In the genomic region with DNA sequence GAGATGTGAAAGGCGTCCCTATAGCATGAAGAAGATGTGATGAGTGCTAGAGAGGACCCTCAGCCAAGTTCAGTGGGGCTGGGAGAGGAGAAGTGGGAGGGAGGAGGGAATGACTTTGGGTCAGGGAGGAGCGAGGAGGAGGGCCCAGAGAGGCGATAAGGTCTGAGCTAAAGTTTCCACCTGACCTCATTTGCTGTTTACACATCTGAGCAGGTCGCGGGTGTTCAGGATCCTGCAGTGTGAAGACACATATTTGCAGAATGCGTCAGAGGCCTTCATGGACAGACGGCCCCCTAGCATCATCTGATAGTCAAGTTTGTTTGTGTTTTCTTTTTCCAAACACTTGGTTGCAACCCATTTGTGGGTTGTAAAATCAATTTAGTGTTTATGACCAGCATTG, we compare ENCODE assay signal across 16 cellular contexts. TPM values are rescaled to one million over a fixed set of nuclear protein-coding genes. Genes with fewer than 3 reads are reported as not detected.
DNase-seq lines count a peak whose midpoint lies in the region; ATAC-seq and TF ChIP-seq lines count a peak whose summit lies in the region.
"Had no signal": no experiment of that assay in that cellular context is flagged by ENCODE, and none has a peak within 500 bp of the region (broad histone marks: within the 10 kb centered on the region; RNA-seq: fewer than 3 reads in every experiment).

No MANE protein-coding gene starts in this region.

- no peak overlapping the region for H3K9ac ChIP-seq in HCT116 (ENCODE audit: low read length)

- intact Hi-C loops in HCT116 (cut with micrococcal nuclease): no loop called here
- intact Hi-C loops in stomach (cut with DNase I; ENCODE audit: low total_unique reads): no loop called here
- intact Hi-C loops in spleen (cut with DNase I; ENCODE audit: low total_unique reads): no loop called here

- 24 to 53% (median 28%) methylated on average over 7 of the region's 7 CpGs for WGBS in stomach, 5 donors
- WGBS in spleen, 5 donors: 81 to 88% (median 86%) methylated on average over 7 of the region's 7 CpGs

- no TSS peak for BruUV-seq in HCT116 (replicated peaks; lab: Mats Ljungman, UMichigan)

- no peaks in the 10 kb centered on the region for H3K9me2 ChIP-seq in HCT116 (ENCODE audit: insufficient read depth)

- H3K36me3 ChIP-seq in HCT116 (ENCODE audit: control insufficient read depth in 1 of 2, insufficient read depth in 2 of 2, low read length in 2 of 2) (no peaks in the 10 kb centered on the region), stomach (no peaks in the 10 kb centered on the region), spleen (no peaks in the 10 kb centered on the region)

- TF ChIP-seq POLR2A in HCT116 (IDR thresholded peaks at IDR 0.05; ENCODE audit: borderline replicate concordance, extremely low read depth, insufficient read depth, insufficient read length) (no peak), stomach (IDR thresholded peaks at IDR 0.05) (no peak), spleen (IDR thresholded peaks at IDR 0.05) (no peak)

- TF ChIP-seq RAD21 in HCT116 (IDR thresholded peaks at IDR 0.05; ENCODE audit: low read depth): no peak

- CTCF ChIA-PET in HCT116 (lab: Charles Lee): no interaction called here

- H3K4me3 ChIP-seq in HCT116 (replicated peaks in 1 of 2; ENCODE audit: low read depth in 1 of 2, low read length in 2 of 2) (no peak overlapping the region), stomach (no peak overlapping the region), spleen (no peak overlapping the region)

- H4K20me1 ChIP-seq in HCT116 (ENCODE audit: insufficient read depth): no peaks in the 10 kb centered on the region

- no peaks in the 10 kb centered on the region for H3K79me2 ChIP-seq in HCT116 (ENCODE audit: insufficient read depth, low read length)

- TF ChIP-seq CTCF in HCT116 (IDR thresholded peaks at IDR 0.05 in 2 of 3, conservative IDR thresholded peaks at IDR 0.05 in 1 of 3; ENCODE audit: borderline replicate concordance in 1 of 3, insufficient read depth in 1 of 3, low read depth in 2 of 3, low read length in 2 of 3) (no peak), stomach (IDR thresholded peaks at IDR 0.05) (no peak), spleen (IDR thresholded peaks at IDR 0.05 in 8 of 11, conservative IDR thresholded peaks at IDR 0.05 in 3 of 11) (no peak)

- no peaks in the 10 kb centered on the region for H3K9me3 ChIP-seq in HCT116 (ENCODE audit: control insufficient read depth in 1 of 2, insufficient read depth in 1 of 2, low read depth in 1 of 2, low read length in 2 of 2)
- no peaks in the 10 kb centered on the region for H3K9me3 ChIP-seq in stomach
- H3K9me3 ChIP-seq in spleen: no peaks in the 10 kb centered on the region

- TF ChIP-seq EP300 in stomach (IDR thresholded peaks at IDR 0.05): no peak

- H2AFZ ChIP-seq in HCT116 (ENCODE audit: low read depth, low read length, poor library complexity, severe bottlenecking): peak overlapping the region; percentile 16

- H3K27me3 ChIP-seq in HCT116 (ENCODE audit: insufficient read depth, low read length): no peaks in the 10 kb centered on the region; the same call in 1 of the 2 replicates
- no peaks in the 10 kb centered on the region for H3K27me3 ChIP-seq in stomach
- peaks cover 0 to 13% (median 0%) of the 10 kb centered on the region in 7 donors for H3K27me3 ChIP-seq in spleen (replicated peaks in 1 of 7)

- H3K4me2 ChIP-seq in HCT116 (ENCODE audit: low read length): peak overlapping the region; percentile 0; the same call in 1 of the 2 replicates

- RAD21 ChIA-PET in HCT116 (lab: Charles Lee; ENCODE audit: low non-redundant PET in 1 of 2, low total read pairs in 2 of 2, uncharacterized antibody in 2 of 2, unreplicated experiment in 2 of 2): no interaction called here

- ATAC-seq in HCT116: 0 out of 2 replicates have a peak, but pooled peaks have one; percentile 46
- ATAC-seq: activated T-cell treated with anti-CD3 and anti-CD28 coated beads, Interleukin-2, amount 50 U/mL, for 72 hours had no signal

- no peak for DNase-seq in HCT116 (ENCODE audit: low read depth, low spot score)
- DNase-seq in amniotic epithelial cell (ENCODE audit: low read depth): peak; percentile 61
- DNase-seq in left kidney (ENCODE audit: low read depth, low spot score): peak; percentile 56
- DNase-seq in stomach: peak; percentile 47
- DNase-seq in ureter (ENCODE audit: low spot score): no peak
- DNase-seq in spleen: no peak
- DNase-seq in NCI-H748 (lab: John Stamatoyannopoulos, UW; ENCODE audit: unreplicated experiment): no peak
- DNase-seq: activated CD4-positive, alpha-beta T cell treated with anti-CD3 and anti-CD28 coated beads, Interleukin-2, amount 50 U/mL, for 1 hour; activated T-cell treated with anti-CD3 and anti-CD28 coated beads, Interleukin-2, amount 50 U/mL, for 72 hours; amniotic stem cell; CD4-positive, alpha-beta memory T cell; KBM-7; NCI-H1417 treated with DMSO at 0.1 percent for 48 hours; NCI-H524; stimulated activated CD4-positive, alpha-beta T cell treated with anti-CD3 and anti-CD28 coated beads, Interleukin-2, amount 100 ng/mL, for 48 hours had no signal

- POLR2A ChIA-PET in HCT116 (lab: Charles Lee): no interaction called here

- H3K4me1 ChIP-seq in HCT116 (ENCODE audit: control insufficient read depth in 1 of 2, insufficient read depth in 2 of 2, low read length in 2 of 2) (peaks cover 0 to 9% of the 10 kb centered on the region in 2 experiments; a peak in 1 of 4 replicates), stomach (peaks cover 0 to 10% (median 5%) of the 10 kb centered on the region in 4 donors), spleen (peaks cover 0 to 7% (median 0%) of the 10 kb centered on the region in 6 donors)

- H3K27ac ChIP-seq in HCT116 (ENCODE audit: low read depth, low read length): no peak overlapping the region
- H3K27ac ChIP-seq in stomach: no peak overlapping the region
- H3K27ac ChIP-seq in spleen: no peak overlapping the region

TF ChIP-seq in HCT116, 20 proteins besides CTCF, POLR2A, EP300 and RAD21:
- no peak for TF ChIP-seq YY1 (IDR thresholded peaks at IDR 0.05; ENCODE audit: extremely low read depth, insufficient replicate concordance, low read depth, low read length)
- no peak for TF ChIP-seq POLR2AphosphoS5 (IDR thresholded peaks at IDR 0.05; ENCODE audit: low read depth, low read length)

RNA-seq across cellular contexts. Expression of a gene that starts 18.9 kb away (rescaled TPM):
- total RNA-seq in HCT116 (2021; ENCODE audit: unreplicated experiment) (not detected), stomach (1 to 10 TPM in 3 of 5 donors, not detected in 2; 1.7 to 4.8 (median 2.2) TPM), ureter (not detected), spleen (not detected)
- not detected in 2 replicates for polyA plus RNA-seq in HCT116 (2012)
- polyA plus RNA-seq in stomach (under 1 TPM in 2 of 3 donors, not detected in 1; 0.23 to 0.87 TPM), spleen (not detected)
- total RNA-seq: activated T-cell treated with anti-CD3 and anti-CD28 coated beads, Interleukin-2, amount 50 U/mL, for 72 hours; CD4-positive, alpha-beta memory T cell; fibroblast of lung had no signal
- polyA plus RNA-seq: CD4-positive, alpha-beta memory T cell; fibroblast of lung had no signal

RNA-seq across cellular contexts. Expression of a gene that starts 50.7 kb away (rescaled TPM):
- total RNA-seq in HCT116 (2021; ENCODE audit: unreplicated experiment) (46.6 TPM), stomach (10 to 100 TPM in 4 of 5 donors, under 1 TPM in 1; 0.58 to 68.7 (median 28.4) TPM), ureter (36.8 TPM), spleen (10 to 100 TPM in 2 of 7 donors, 1 to 10 TPM in 5; 6.1 to 14.7 (median 8.7) TPM)
- 22.7 and 26.9 TPM in 2 replicates for polyA plus RNA-seq in HCT116 (2012)
- polyA plus RNA-seq in stomach (10 to 100 TPM; 12.1 to 17.7 (median 17.0) TPM), spleen (10 to 100 TPM in 1 of 3 donors, 1 to 10 TPM in 2; 4.0 to 10.8 (median 6.4) TPM)

Comparison
In these comparisons a context has a peak if more than half of its experiments do, and no peak if none do; other contexts are left out.
1. DNase-seq: peak in amniotic epithelial cell (single experiment), left kidney (single experiment) and stomach (single experiment); none in HCT116 (single experiment), ureter (single experiment), spleen (single experiment) and NCI-H748 (single experiment).